In the genomic region with DNA sequence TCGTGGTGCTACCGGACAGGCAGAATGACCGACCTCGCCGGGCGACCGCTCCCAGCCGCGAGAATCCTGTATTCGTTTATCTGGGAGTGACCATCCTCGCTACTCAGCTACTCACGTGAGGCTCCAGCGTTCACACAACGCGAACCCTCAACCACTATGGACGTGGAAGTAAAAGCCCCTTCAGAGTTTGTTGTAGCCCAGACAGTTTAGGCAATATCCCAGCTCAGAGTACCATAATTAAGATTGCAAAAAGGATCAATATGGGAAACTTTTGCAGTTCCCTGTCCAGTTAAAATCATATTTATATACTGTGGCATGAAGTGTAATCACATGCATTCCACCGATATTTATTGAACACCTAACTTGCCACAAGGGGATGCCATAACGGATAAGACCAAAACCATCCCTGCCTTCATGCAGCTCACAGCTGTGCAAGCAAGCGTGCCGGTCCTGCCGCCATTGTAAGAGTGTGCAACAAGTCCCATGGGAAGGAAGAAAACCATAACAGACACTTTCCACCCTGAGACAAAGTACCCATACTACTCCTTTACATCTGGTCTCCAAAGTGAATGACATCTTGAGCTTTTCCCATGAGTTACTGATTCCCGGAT, we compare ENCODE assay signal across 8 cellular contexts. TPM values are rescaled to one million over a fixed set of nuclear protein-coding genes. Genes with fewer than 3 reads are reported as not detected.
A peak's percentile ranks its signal among the peaks of the same experiment; 100 is the strongest.
DNase-seq lines count a peak whose midpoint lies in the region; ATAC-seq and TF ChIP-seq lines count a peak whose summit lies in the region.

No MANE protein-coding gene starts in this region.

- H3K36me3 Mint-ChIP-seq in activated naive CD8-positive, alpha-beta T cell treated with anti-CD3 and anti-CD28 coated beads for 36 hours, result peaks cover 17% of the 10 kb centered on the region

- peaks cover 24% of the 10 kb centered on the region for H3K4me1 Mint-ChIP-seq in activated naive CD8-positive, alpha-beta T cell treated with anti-CD3 and anti-CD28 coated beads for 36 hours

- BruUV-seq in A673 (replicated peaks; lab: Mats Ljungman, UMichigan), result TSS peak; percentile 78

- no peaks in the 10 kb centered on the region for H3K9me3 Mint-ChIP-seq in activated naive CD8-positive, alpha-beta T cell treated with anti-CD3 and anti-CD28 coated beads for 36 hours

- H3K36me3 ChIP-seq in A673 (ENCODE audit: insufficient read depth, low read length, poor library complexity, severe bottlenecking) (peaks cover 3% of the 10 kb centered on the region), thymus (ENCODE audit: control insufficient read depth, insufficient read depth) (no peaks in the 10 kb centered on the region)

- intact Hi-C loops in A673 (cut with micrococcal nuclease; ENCODE audit: unreplicated experiment), result no loop called here

- peak overlapping the region; percentile 63 for H3K27ac Mint-ChIP-seq in activated naive CD8-positive, alpha-beta T cell treated with anti-CD3 and anti-CD28 coated beads for 36 hours

- H3K27ac ChIP-seq in A673 (ENCODE audit: low read depth, low read length, poor library complexity, severe bottlenecking), result peak overlapping the region; percentile 55
- peak overlapping the region; percentile 71 for H3K27ac ChIP-seq in layer of hippocampus (ENCODE audit: low read depth, low read length)
- H3K27ac ChIP-seq in thymus (ENCODE audit: low read depth), result no peak overlapping the region

- DNase-seq in A673 (ENCODE audit: low spot score), result peak; percentile 67
- no peak for DNase-seq in GM10266 (ENCODE audit: extremely low spot score)
- DNase-seq in NCI-H2227 treated with DMSO at 0.1 percent for 48 hours (lab: John Stamatoyannopoulos, UW), result peak; percentile 46
- no peak for DNase-seq in activated naive CD8-positive, alpha-beta T cell treated with anti-CD3 and anti-CD28 coated beads for 36 hours
- no peak for DNase-seq in GDM1 (lab: John Stamatoyannopoulos, UW)

- TF ChIP-seq CTCF in A673 (conservative IDR thresholded peaks at IDR 0.05; ENCODE audit: low read depth, low read length) (peak; percentile 31; the same call in 1 of the 2 replicates), GM10266 (IDR thresholded peaks at IDR 0.05; ENCODE audit: control insufficient read depth, insufficient read depth, low read depth, missing control alignments) (peak; percentile 23)

- H3K9me3 ChIP-seq in A673 (ENCODE audit: low read depth, low read length, poor library complexity, severe bottlenecking) (no peaks in the 10 kb centered on the region), thymus (ENCODE audit: control insufficient read depth) (no peaks in the 10 kb centered on the region)

- H3K27me3 Mint-ChIP-seq in activated naive CD8-positive, alpha-beta T cell treated with anti-CD3 and anti-CD28 coated beads for 36 hours, result peaks cover 6% of the 10 kb centered on the region

- WGBS in thymus, result 11% methylated on average over 22 of the region's 22 CpGs

- H3K4me3 Mint-ChIP-seq in activated naive CD8-positive, alpha-beta T cell treated with anti-CD3 and anti-CD28 coated beads for 36 hours, result peak overlapping the region; percentile 99

- H3K4me1 ChIP-seq in A673 (ENCODE audit: insufficient read depth, low read length, poor library complexity, severe bottlenecking) (peaks cover 9% of the 10 kb centered on the region), thymus (ENCODE audit: control insufficient read depth, insufficient read depth, low read length) (peaks cover 9% of the 10 kb centered on the region)

- no peak for ATAC-seq in HG02642 (IDR thresholded peaks at IDR 0.05; ENCODE audit: poor library complexity, unreplicated experiment)

- no peaks in the 10 kb centered on the region for H3K27me3 ChIP-seq in A673 (replicated peaks; ENCODE audit: insufficient read depth, low read depth, low read length, poor library complexity)
- H3K27me3 ChIP-seq in layer of hippocampus (ENCODE audit: control insufficient read depth, insufficient read depth, low read length), result no peaks in the 10 kb centered on the region
- H3K27me3 ChIP-seq in thymus (ENCODE audit: control insufficient read depth, insufficient read depth), result no peaks in the 10 kb centered on the region

- POLR2A ChIA-PET in A673 (lab: Charles Lee; ENCODE audit: low non-redundant PET), result no interaction called here

- H3K4me3 ChIP-seq in A673 (ENCODE audit: low read depth, low read length, poor library complexity, severe bottlenecking) (peak overlapping the region; percentile 69), thymus (ENCODE audit: low read length) (peak overlapping the region; percentile 96)

- CTCF ChIA-PET in A673 (lab: Charles Lee), result no interaction called here

RNA-seq across cellular contexts. Expression of a gene that starts 0.9 kb away (rescaled TPM):
- 75.1 and 81.2 TPM in 2 replicates for total RNA-seq in A673 (2021)
- 100 to 1,000 TPM; 117 to 121 TPM for total RNA-seq in activated naive CD8-positive, alpha-beta T cell treated with anti-CD3 and anti-CD28 coated beads for 36 hours
- polyA plus RNA-seq in thymus, result 104 TPM

Comparison
In these comparisons a context has a peak if more than half of its experiments do, and no peak if none do; other contexts are left out.
1. DNase-seq: peak in A673 (single experiment) and NCI-H2227 treated with DMSO at 0.1 percent for 48 hours (single experiment); none in GM10266 (single experiment), activated naive CD8-positive, alpha-beta T cell treated with anti-CD3 and anti-CD28 coated beads for 36 hours (single experiment) and GDM1 (single experiment).